34 cellular contexts compared by ENCODE assay signal in genomic region chr2:166565501-166565900, GRCh38.
"Had no signal": no experiment of that assay in that cellular context is flagged by ENCODE, and none has a peak within 500 bp of the region (broad histone marks: within the 10 kb centered on the region; RNA-seq: fewer than 3 reads in every experiment).

No MANE protein-coding gene starts in this region.

- H3K9me3 ChIP-seq: MG63 had no signal

- H3K27me3 ChIP-seq: MG63 had no signal

- DNase-seq: Karpas-422, Kasumi-1, MG63, MM.1S, MV-4-11, NCI-H1048, NCI-H1092, NCI-H1092 treated with DMSO at 0.1 percent for 48 hours, NCI-H1105, NCI-H1105 treated with DMSO at 0.1 percent for 48 hours, NCI-H1417, NCI-H1417 treated with DMSO at 0.1 percent for 48 hours, NCI-H1436, NCI-H1436 treated with DMSO at 0.1 percent for 48 hours, NCI-H146, NCI-H1694, NCI-H1694 treated with DMSO at 0.1 percent for 48 hours, NCI-H187, NCI-H187 treated with DMSO at 0.1 percent for 48 hours, NCI-H1930, NCI-H2029, NCI-H2029 treated with DMSO at 0.1 percent for 48 hours, NCI-H2081, NCI-H2081 treated with DMSO at 0.1 percent for 48 hours, NCI-H2107, NCI-H2171, NCI-H2171 treated with DMSO at 0.1 percent for 48 hours, NCI-H2227 treated with DMSO at 0.1 percent for 48 hours, NCI-H226, NCI-H345, NCI-H446, NCI-H446 treated with DMSO at 0.1 percent for 48 hours, NCI-H510A, NCI-H510A treated with DMSO at 0.1 percent for 48 hours had no signal

- H3K36me3 ChIP-seq: MG63 had no signal

- H3K4me3 ChIP-seq: MG63 had no signal
